Comparison of ENCODE assay signal across 17 cellular contexts in the genomic region with DNA sequence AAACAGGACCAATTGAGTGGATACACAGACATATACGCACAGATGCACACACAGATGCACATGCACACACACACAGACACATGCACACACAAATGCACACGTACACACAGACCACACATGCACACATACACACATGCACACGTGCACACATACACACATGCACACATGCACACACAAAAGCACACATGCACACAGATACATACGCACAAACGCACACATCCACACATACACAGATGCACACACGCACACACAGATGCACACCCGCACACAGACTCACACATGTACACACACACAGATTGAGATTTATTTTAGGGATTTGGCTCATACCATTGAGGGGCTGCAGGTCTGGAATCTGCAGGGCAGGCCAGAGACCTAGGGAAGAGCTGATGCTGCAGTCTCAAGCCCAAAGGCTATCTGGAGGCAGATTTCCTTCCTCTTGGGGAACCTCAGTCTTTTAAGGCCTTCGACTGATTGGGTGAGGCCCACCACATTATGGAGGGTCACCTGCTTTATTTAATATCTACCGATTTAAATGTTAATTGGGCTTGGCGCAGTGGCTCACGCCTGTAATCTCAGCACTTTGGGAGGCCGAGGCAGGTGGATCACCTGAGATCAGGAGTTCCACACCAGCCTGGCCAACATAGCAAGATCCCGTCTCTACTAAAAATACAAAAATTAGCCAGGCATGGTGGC. TPM values are rescaled to one million over a fixed set of nuclear protein-coding genes. Genes with fewer than 3 reads are reported as not detected.
A peak's percentile ranks its signal among the peaks of the same experiment; 100 is the strongest.
DNase-seq lines count a peak whose midpoint lies in the region; ATAC-seq, FAIRE-seq and TF ChIP-seq lines count a peak whose summit lies in the region.
"Had no signal": no experiment of that assay in that cellular context is flagged by ENCODE, and none has a peak within 500 bp of the region (broad histone marks: within the 10 kb centered on the region; RNA-seq: fewer than 3 reads in every experiment).

No MANE protein-coding gene starts in this region.

- peaks cover 26% of the 10 kb centered on the region for H3K9me3 Mint-ChIP-seq in T-helper 2 cell treated with Interferon-gamma antibody and Interleukin-4, amounts not matched to agents 5 μg/mL and 100 μg/mL, for 36 hours
- peaks cover 25% of the 10 kb centered on the region for H3K9me3 Mint-ChIP-seq in neural progenitor cell

- intact Hi-C loops in K562 (cut with micrococcal nuclease), result loop anchor here (10.0 kb wide), 1 partner anchor 58 kb away; a partner anchor contains a TSS

- H3K4me3 Mint-ChIP-seq in T-helper 2 cell treated with Interferon-gamma antibody and Interleukin-4, amounts not matched to agents 5 μg/mL and 100 μg/mL, for 36 hours, result no peak overlapping the region
- H3K4me3 Mint-ChIP-seq in neural progenitor cell, result peak overlapping the region; percentile 6

- H4K20me1 ChIP-seq in K562 (replicated peaks; ENCODE audit: control insufficient read depth, insufficient read depth, low read length) (no peaks in the 10 kb centered on the region), neural progenitor cell (ENCODE audit: low read depth) (no peaks in the 10 kb centered on the region)

- no peak for DNase-seq in T-helper 2 cell treated with Interferon-gamma antibody and Interleukin-4, amounts not matched to agents 5 μg/mL and 100 μg/mL, for 36 hours (ENCODE audit: low spot score)
- DNase-seq in T-helper 2 cell, result no peak
- no peak for DNase-seq in K562 (ENCODE audit: extremely low read depth in 1 of 4, low spot score in 3 of 4)
- no peak for DNase-seq in neural progenitor cell (ENCODE audit: low spot score)
- DNase-seq in H4 (ENCODE audit: low spot score), result no peak
- DNase-seq: DMS79 treated with DMSO at 0.1 percent for 48 hours; HCEC 1CT; KG1; NCI-H1694 treated with DMSO at 0.1 percent for 48 hours; NCI-H510A; NCI-H748 treated with DMSO at 0.1 percent for 48 hours; NK-92 treated with Interleukin-12 subunit alpha and Interleukin-12 subunit beta, amount 100 ng/mL, for 24 hours had no signal

- H3K4me3 ChIP-seq in K562 (no peak overlapping the region), neural progenitor cell (no peak overlapping the region)

- CTCF ChIA-PET in K562 (lab: Yijun Ruan, JAX; ENCODE audit: low intra/inter-chr PET ratio), result no interaction called here

- TF ChIP-seq CTCF in K562 (IDR thresholded peaks at IDR 0.05 in 2 of 3, conservative IDR thresholded peaks at IDR 0.05 in 1 of 3; ENCODE audit: insufficient read depth in 2 of 3, low read depth in 1 of 3, low read length in 3 of 3) (no peak), neural progenitor cell (IDR thresholded peaks at IDR 0.05) (no peak)

- BruUV-seq in K562 (replicated peaks; lab: Mats Ljungman, UMichigan), result no TSS peak

- ATAC-seq in K562 (no peak), GM21515 (IDR thresholded peaks at IDR 0.05; ENCODE audit: unreplicated experiment) (no peak)
- ATAC-seq: Right ventricle myocardium inferior had no signal

- H3K27ac ChIP-seq in K562 (ENCODE audit: extremely low read depth, low read depth, low read length) (no peak overlapping the region), neural progenitor cell (no peak overlapping the region)
- H3K27ac ChIP-seq: 22Rv1 had no signal

- H3K4me1 ChIP-seq in K562 (replicated peaks in 1 of 2; ENCODE audit: control insufficient read depth in 2 of 2, insufficient read depth in 2 of 2, low read length in 2 of 2), result peaks cover 3 to 14% of the 10 kb centered on the region in 2 experiments; a peak in 3 of 5 replicates
- no peaks in the 10 kb centered on the region for H3K4me1 ChIP-seq in neural progenitor cell

- no peak for TF ChIP-seq POLR2A in K562 (conservative IDR thresholded peaks at IDR 0.05)

- no peak overlapping the region for H2AFZ ChIP-seq in K562 (ENCODE audit: low read depth, low read length)
- H2AFZ ChIP-seq in neural progenitor cell (replicated peaks), result no peak overlapping the region

- H3K9me3 ChIP-seq in K562 (replicated peaks; ENCODE audit: control insufficient read depth, insufficient read depth, low read depth, low read length) (peaks cover 9% of the 10 kb centered on the region), neural progenitor cell (ENCODE audit: low read depth) (no peaks in the 10 kb centered on the region)

- TF ChIP-seq EP300 in K562 (IDR thresholded peaks at IDR 0.05; ENCODE audit: low read length), result no peak

- H3K4me2 ChIP-seq in K562 (ENCODE audit: insufficient read depth, low read length), result no peak overlapping the region
- H3K4me2 ChIP-seq in neural progenitor cell, result no peak overlapping the region

- H3K9me1 ChIP-seq in K562 (ENCODE audit: control insufficient read depth, insufficient read depth, low read length), result no peaks in the 10 kb centered on the region

- H3K4me1 Mint-ChIP-seq in T-helper 2 cell treated with Interferon-gamma antibody and Interleukin-4, amounts not matched to agents 5 μg/mL and 100 μg/mL, for 36 hours (ENCODE audit: low read depth), result no peaks in the 10 kb centered on the region
- peaks cover 30% of the 10 kb centered on the region for H3K4me1 Mint-ChIP-seq in neural progenitor cell

- TF ChIP-seq RAD21 in K562 (CRISPR knock-in tag; conservative IDR thresholded peaks at IDR 0.05 in 1 of 2, IDR thresholded peaks at IDR 0.05 in 1 of 2), result no peak

- 60% methylated on average over 13 of the region's 13 CpGs for WGBS in K562 (ENCODE audit: insufficient coverage, low coverage, missing lambda C conversion rate)

- H3K9ac ChIP-seq in K562 (ENCODE audit: insufficient read depth in 1 of 2, low read depth in 2 of 2, low read length in 2 of 2) (no peak overlapping the region), neural progenitor cell (no peak overlapping the region)

- in situ Hi-C loops in K562 (cut with MboI), result loop anchor here (10.0 kb wide), 1 partner anchor 228 kb away; a partner anchor contains a TSS

- H3K36me3 ChIP-seq in K562 (ENCODE audit: control insufficient read depth, insufficient read depth, low read length), result no peaks in the 10 kb centered on the region
- H3K36me3 ChIP-seq in neural progenitor cell, result no peaks in the 10 kb centered on the region

- H3K27me3 Mint-ChIP-seq in T-helper 2 cell treated with Interferon-gamma antibody and Interleukin-4, amounts not matched to agents 5 μg/mL and 100 μg/mL, for 36 hours (ENCODE audit: low read depth), result peaks cover 3% of the 10 kb centered on the region
- peaks cover 26% of the 10 kb centered on the region for H3K27me3 Mint-ChIP-seq in neural progenitor cell (ENCODE audit: insufficient read depth, low read depth)

- H3K36me3 Mint-ChIP-seq in T-helper 2 cell treated with Interferon-gamma antibody and Interleukin-4, amounts not matched to agents 5 μg/mL and 100 μg/mL, for 36 hours (ENCODE audit: low read depth), result peaks cover 3% of the 10 kb centered on the region
- peaks cover 2% of the 10 kb centered on the region for H3K36me3 Mint-ChIP-seq in neural progenitor cell

- peak overlapping the region; percentile 26 for H3K27ac Mint-ChIP-seq in T-helper 2 cell treated with Interferon-gamma antibody and Interleukin-4, amounts not matched to agents 5 μg/mL and 100 μg/mL, for 36 hours
- no peak overlapping the region for H3K27ac Mint-ChIP-seq in neural progenitor cell

- no peaks in the 10 kb centered on the region for H3K79me2 ChIP-seq in K562 (ENCODE audit: control insufficient read depth, insufficient read depth, low read length)
- H3K79me2 ChIP-seq in neural progenitor cell (ENCODE audit: low read depth), result no peaks in the 10 kb centered on the region

- FAIRE-seq in K562 (lab: Jason Lieb, UNC), result peak; percentile 55
- FAIRE-seq: RCC 7860 had no signal

- H3F3A ChIP-seq in neural progenitor cell (ENCODE audit: low read depth), result peaks cover 5% of the 10 kb centered on the region

- H3K27me3 ChIP-seq in K562 (ENCODE audit: control insufficient read depth in 2 of 2, insufficient read depth in 2 of 2, low read length in 2 of 2) (no peaks in the 10 kb centered on the region), neural progenitor cell (no peaks in the 10 kb centered on the region)

- POLR2A ChIA-PET in K562 (lab: Yijun Ruan, JAX), result no interaction called here

RNA-seq across cellular contexts. Expression of a gene that starts 22.6 kb away (rescaled TPM):
- total RNA-seq in K562 (2011; cell fraction: chromatin; rRNA removed; ENCODE audit: low replicate concordance), result 1.7 TPM in 1 of 2 replicates, not detected in the other
- total RNA-seq in K562 (2011; cell fraction: nucleolus; rRNA removed), result 0.33 and 0.66 TPM in 2 replicates
- 0.15 TPM in 1 of 2 replicates, not detected in the other for total RNA-seq in K562 (2011; cell fraction: nucleoplasm; rRNA removed)
- total RNA-seq in K562 (2014; rRNA removed) (not detected in 2 replicates), K562 (2014; rRNA removed; fragmentation: Illumina TruSeq; extraction: Trizol) (not detected in 2 replicates), K562 (2015; rRNA removed; fragmentation: Illumina TruSeq; extraction: Trizol) (not detected in 2 replicates), K562 (2021) (0.11 TPM in 1 of 2 replicates, not detected in the other), neural progenitor cell (ENCODE audit: low replicate concordance) (0.40 TPM in 1 of 2 replicates, not detected in the other)
- polyA plus RNA-seq in K562 (2011; rRNA removed) (0.01 TPM in 1 of 2 replicates, not detected in the other), K562 (2014; fragmentation: Illumina TruSeq; extraction: Trizol) (not detected in 2 replicates), K562 (2014; fragmentation: Nextera tagmentation; extraction: Ambion mirVana) (not detected), K562 (2014; rRNA removed) (0.03 TPM in 1 of 2 replicates, not detected in the other)
- 0.03 TPM in 1 of 2 replicates, not detected in the other for polyA plus RNA-seq in K562 (2011; cell fraction: cytosol; rRNA removed)
- polyA plus RNA-seq in K562 (2011; cell fraction: nucleus; rRNA removed), result 0.04 and 0.24 TPM in 2 replicates
- polyA plus RNA-seq in K562 (2012), result 0.34 and 2.1 TPM in 2 replicates
- not detected in 2 replicates for polyA minus RNA-seq in K562 (2011; rRNA and poly(A)+ RNA removed)
- not detected in 2 replicates for polyA minus RNA-seq in K562 (2011; cell fraction: cytosol; rRNA and poly(A)+ RNA removed)
- polyA minus RNA-seq in K562 (2011; cell fraction: nucleus; rRNA and poly(A)+ RNA removed), result 0.11 TPM in 1 of 2 replicates, not detected in the other
- total RNA-seq in H4 (2014; rRNA removed; shearing (Covaris generic)), result 0.45 TPM in 1 of 2 replicates, not detected in the other
- total RNA-seq: Right ventricle myocardium inferior, SK-MEL-5 had no signal

RNA-seq across cellular contexts. Expression of a gene that starts 44.7 kb away (rescaled TPM):
- total RNA-seq in K562 (2011; cell fraction: chromatin; rRNA removed; ENCODE audit: low replicate concordance), result 33.4 and 83.5 TPM in 2 replicates
- 50.0 and 67.9 TPM in 2 replicates for total RNA-seq in K562 (2011; cell fraction: nucleolus; rRNA removed)
- total RNA-seq in K562 (2011; cell fraction: nucleoplasm; rRNA removed), result 30.1 and 33.7 TPM in 2 replicates
- total RNA-seq in K562 (2014; rRNA removed) (112 and 140 TPM in 2 replicates), K562 (2014; rRNA removed; fragmentation: Illumina TruSeq; extraction: Trizol) (13.8 and 18.7 TPM in 2 replicates), K562 (2015; rRNA removed; fragmentation: Illumina TruSeq; extraction: Trizol) (81.1 and 90.4 TPM in 2 replicates), K562 (2021) (215 and 235 TPM in 2 replicates), neural progenitor cell (ENCODE audit: low replicate concordance) (22.3 and 37.9 TPM in 2 replicates)
- polyA plus RNA-seq in K562 (2011; rRNA removed) (35.0 and 50.3 TPM in 2 replicates), K562 (2014; fragmentation: Illumina TruSeq; extraction: Trizol) (20.3 and 68.0 TPM in 2 replicates), K562 (2014; fragmentation: Nextera tagmentation; extraction: Ambion mirVana) (10 to 100 TPM; 17.6 to 71.8 TPM), K562 (2014; rRNA removed) (105 and 132 TPM in 2 replicates)
- 77.5 and 236 TPM in 2 replicates for polyA plus RNA-seq in K562 (2011; cell fraction: cytosol; rRNA removed)
- polyA plus RNA-seq in K562 (2011; cell fraction: nucleus; rRNA removed), result 41.8 and 63.1 TPM in 2 replicates
- 83.8 and 112 TPM in 2 replicates for polyA plus RNA-seq in K562 (2012)
- 4.1 and 9.6 TPM in 2 replicates for polyA minus RNA-seq in K562 (2011; rRNA and poly(A)+ RNA removed)
- polyA minus RNA-seq in K562 (2011; cell fraction: cytosol; rRNA and poly(A)+ RNA removed), result 27.2 and 34.0 TPM in 2 replicates
- 18.0 and 20.1 TPM in 2 replicates for polyA minus RNA-seq in K562 (2011; cell fraction: nucleus; rRNA and poly(A)+ RNA removed)
- total RNA-seq in H4 (2014; rRNA removed; shearing (Covaris generic)), result 39.9 and 40.8 TPM in 2 replicates

RNA-seq across cellular contexts. Expression of a gene that starts 54.2 kb away (rescaled TPM):
- 147 and 415 TPM in 2 replicates for total RNA-seq in K562 (2011; cell fraction: chromatin; rRNA removed; ENCODE audit: low replicate concordance)
- 310 and 318 TPM in 2 replicates for total RNA-seq in K562 (2011; cell fraction: nucleolus; rRNA removed)
- total RNA-seq in K562 (2011; cell fraction: nucleoplasm; rRNA removed), result 175 and 195 TPM in 2 replicates
- total RNA-seq in K562 (2014; rRNA removed) (32.0 and 33.9 TPM in 2 replicates), K562 (2014; rRNA removed; fragmentation: Illumina TruSeq; extraction: Trizol) (2.6 and 4.1 TPM in 2 replicates), K562 (2015; rRNA removed; fragmentation: Illumina TruSeq; extraction: Trizol) (15.1 and 16.9 TPM in 2 replicates), K562 (2021) (63.6 and 74.0 TPM in 2 replicates), neural progenitor cell (ENCODE audit: low replicate concordance) (20.7 and 90.9 TPM in 2 replicates)
- polyA plus RNA-seq in K562 (2011; rRNA removed) (24.9 and 30.0 TPM in 2 replicates), K562 (2014; fragmentation: Illumina TruSeq; extraction: Trizol) (8.4 and 19.9 TPM in 2 replicates), K562 (2014; fragmentation: Nextera tagmentation; extraction: Ambion mirVana) (under 1 TPM; 0.20 to 0.29 TPM), K562 (2014; rRNA removed) (62.9 and 81.2 TPM in 2 replicates)
- 28.7 and 44.8 TPM in 2 replicates for polyA plus RNA-seq in K562 (2011; cell fraction: cytosol; rRNA removed)
- 317 and 559 TPM in 2 replicates for polyA plus RNA-seq in K562 (2011; cell fraction: nucleus; rRNA removed)
- 67.0 and 110 TPM in 2 replicates for polyA plus RNA-seq in K562 (2012)
- 3.4 and 6.9 TPM in 2 replicates for polyA minus RNA-seq in K562 (2011; rRNA and poly(A)+ RNA removed)
- polyA minus RNA-seq in K562 (2011; cell fraction: cytosol; rRNA and poly(A)+ RNA removed), result 14.0 and 22.7 TPM in 2 replicates
- polyA minus RNA-seq in K562 (2011; cell fraction: nucleus; rRNA and poly(A)+ RNA removed), result 52.0 and 52.1 TPM in 2 replicates
- total RNA-seq in H4 (2014; rRNA removed; shearing (Covaris generic)), result 9.3 and 10.2 TPM in 2 replicates

RNA-seq across cellular contexts. Expression of a gene that starts 54.3 kb away (rescaled TPM):
- total RNA-seq in K562 (2011; cell fraction: chromatin; rRNA removed; ENCODE audit: low replicate concordance), result 46.8 and 94.0 TPM in 2 replicates
- 108 and 115 TPM in 2 replicates for total RNA-seq in K562 (2011; cell fraction: nucleolus; rRNA removed)
- total RNA-seq in K562 (2011; cell fraction: nucleoplasm; rRNA removed), result 89.3 and 125 TPM in 2 replicates
- total RNA-seq in K562 (2014; rRNA removed), result 408 and 578 TPM in 2 replicates
- total RNA-seq in K562 (2014; rRNA removed; fragmentation: Illumina TruSeq; extraction: Trizol), result 117 and 146 TPM in 2 replicates
- total RNA-seq in K562 (2015; rRNA removed; fragmentation: Illumina TruSeq; extraction: Trizol), result 261 and 265 TPM in 2 replicates
- total RNA-seq in K562 (2021), result 284 and 286 TPM in 2 replicates
- 450 and 480 TPM in 2 replicates for polyA plus RNA-seq in K562 (2011; rRNA removed)
- polyA plus RNA-seq in K562 (2011; cell fraction: cytosol; rRNA removed), result 1,525 and 1,825 TPM in 2 replicates
- polyA plus RNA-seq in K562 (2011; cell fraction: nucleus; rRNA removed), result 285 TPM in 2 replicates
- polyA plus RNA-seq in K562 (2012), result 272 and 399 TPM in 2 replicates
- polyA plus RNA-seq in K562 (2014; fragmentation: Illumina TruSeq; extraction: Trizol), result 147 and 242 TPM in 2 replicates
- polyA plus RNA-seq in K562 (2014; fragmentation: Nextera tagmentation; extraction: Ambion mirVana), result 100 to 1,000 TPM in 1 of 2 experiments, 10 to 100 TPM in 1; 40.5 to 147 TPM
- 650 and 690 TPM in 2 replicates for polyA plus RNA-seq in K562 (2014; rRNA removed)
- polyA minus RNA-seq in K562 (2011; rRNA and poly(A)+ RNA removed), result 39.4 and 52.2 TPM in 2 replicates
- 59.3 and 94.0 TPM in 2 replicates for polyA minus RNA-seq in K562 (2011; cell fraction: cytosol; rRNA and poly(A)+ RNA removed)
- polyA minus RNA-seq in K562 (2011; cell fraction: nucleus; rRNA and poly(A)+ RNA removed), result 39.6 and 56.8 TPM in 2 replicates
- total RNA-seq in neural progenitor cell (ENCODE audit: low replicate concordance), result 183 and 317 TPM in 2 replicates
- 235 and 259 TPM in 2 replicates for total RNA-seq in H4 (2014; rRNA removed; shearing (Covaris generic))
